ENCODE assay signal across 8 cellular contexts in genomic region chr1:175191654-175192053, GRCh38. TPM values are rescaled to one million over a fixed set of nuclear protein-coding genes. Genes with fewer than 3 reads are reported as not detected.
DNase-seq lines count a peak whose midpoint lies in the region; ATAC-seq, FAIRE-seq and TF ChIP-seq lines count a peak whose summit lies in the region.

No MANE protein-coding gene starts in this region.

- CTCF ChIA-PET in activated CD4-positive, alpha-beta T cell treated with anti-CD3 and anti-CD28 coated beads for 36 hours (lab: Charles Lee): interaction anchor here (0.6 to 5.7 kb wide), 16 partner anchors 9 to 126 kb away, joined by 3 to 31 read pairs (median 4); no protein-coding TSS in a partner anchor

- intact Hi-C loops in activated CD4-positive, alpha-beta T cell treated with anti-CD3 and anti-CD28 coated beads for 36 hours (cut with DNase I, micrococcal nuclease): loop anchor here (1.0 to 10.0 kb wide), 10 partner anchors 18 to 1715 kb away; partner anchors contain the start of genes MRPS14 (in 2 of the 2), ZBTB37 (in 2 of the 2), CACYBP (in 1 of the 2) and COP1 (in 1 of the 2)
- intact Hi-C loops in kidney (cut with DNase I): no loop called here

- peaks cover 32% of the 10 kb centered on the region for H3K36me3 Mint-ChIP-seq in activated CD4-positive, alpha-beta T cell treated with anti-CD3 and anti-CD28 coated beads for 36 hours (ENCODE audit: low read depth)
- H3K36me3 Mint-ChIP-seq in activated naive CD8-positive, alpha-beta T cell treated with anti-CD3 and anti-CD28 coated beads, Interleukin-2, amount 10 ng/mL, durations not matched to agents 7 days and 5 days: peaks cover 39% of the 10 kb centered on the region
- peaks cover 38% of the 10 kb centered on the region for H3K36me3 Mint-ChIP-seq in stimulated activated memory B cell treated with anti-CD40 and anti-IgM and Interleukin-4, amounts not matched to agents 10 μg/mL and 1 μg/mL and 100 μg/mL, for 72 hours

- no peaks in the 10 kb centered on the region for H3K9me3 Mint-ChIP-seq in activated CD4-positive, alpha-beta T cell treated with anti-CD3 and anti-CD28 coated beads for 36 hours (ENCODE audit: low read depth)
- H3K9me3 Mint-ChIP-seq in activated naive CD8-positive, alpha-beta T cell treated with anti-CD3 and anti-CD28 coated beads, Interleukin-2, amount 10 ng/mL, durations not matched to agents 7 days and 5 days: no peaks in the 10 kb centered on the region
- no peaks in the 10 kb centered on the region for H3K9me3 Mint-ChIP-seq in stimulated activated memory B cell treated with anti-CD40 and anti-IgM and Interleukin-4, amounts not matched to agents 10 μg/mL and 1 μg/mL and 100 μg/mL, for 72 hours

- peak overlapping the region; percentile 93 for H3K27ac Mint-ChIP-seq in activated CD4-positive, alpha-beta T cell treated with anti-CD3 and anti-CD28 coated beads for 36 hours
- peak overlapping the region; percentile 88 for H3K27ac Mint-ChIP-seq in activated naive CD8-positive, alpha-beta T cell treated with anti-CD3 and anti-CD28 coated beads, Interleukin-2, amount 10 ng/mL, durations not matched to agents 7 days and 5 days
- H3K27ac Mint-ChIP-seq in stimulated activated memory B cell treated with anti-CD40 and anti-IgM and Interleukin-4, amounts not matched to agents 10 μg/mL and 1 μg/mL and 100 μg/mL, for 72 hours: peak overlapping the region; percentile 81

- no peak for TF ChIP-seq CTCF in kidney (IDR thresholded peaks at IDR 0.05; ENCODE audit: borderline replicate concordance, extremely low read depth, insufficient read depth)

- peak overlapping the region; percentile 93 to 98 for H3K4me3 ChIP-seq in kidney (ENCODE audit: low read length in 2 of 2)

- H3K27ac ChIP-seq in kidney (ENCODE audit: low read depth in 2 of 2, low read length in 2 of 2): peak overlapping the region; percentile 88 to 93

- peaks cover 53% of the 10 kb centered on the region for H3K4me1 Mint-ChIP-seq in activated CD4-positive, alpha-beta T cell treated with anti-CD3 and anti-CD28 coated beads for 36 hours
- H3K4me1 Mint-ChIP-seq in activated naive CD8-positive, alpha-beta T cell treated with anti-CD3 and anti-CD28 coated beads, Interleukin-2, amount 10 ng/mL, durations not matched to agents 7 days and 5 days: peaks cover 56% of the 10 kb centered on the region
- H3K4me1 Mint-ChIP-seq in stimulated activated memory B cell treated with anti-CD40 and anti-IgM and Interleukin-4, amounts not matched to agents 10 μg/mL and 1 μg/mL and 100 μg/mL, for 72 hours: peaks cover 81% of the 10 kb centered on the region

- ATAC-seq in activated CD4-positive, alpha-beta T cell treated with anti-CD3 and anti-CD28 coated beads for 36 hours: peak; percentile 37
- ATAC-seq in activated naive CD8-positive, alpha-beta T cell treated with anti-CD3 and anti-CD28 coated beads, Interleukin-2, amount 10 ng/mL, durations not matched to agents 7 days and 5 days (ENCODE audit: low read depth): peak; percentile 43
- no peak for ATAC-seq in stimulated activated memory B cell treated with anti-CD40 and anti-IgM and Interleukin-4, amounts not matched to agents 10 μg/mL and 1 μg/mL and 100 μg/mL, for 72 hours

- H3K36me3 ChIP-seq in kidney (ENCODE audit: control insufficient read depth in 1 of 2, insufficient read depth in 2 of 2, low read length in 2 of 2): no peaks in the 10 kb centered on the region

- peak overlapping the region; percentile 99 for H3K4me3 Mint-ChIP-seq in activated CD4-positive, alpha-beta T cell treated with anti-CD3 and anti-CD28 coated beads for 36 hours
- peak overlapping the region; percentile 94 for H3K4me3 Mint-ChIP-seq in activated naive CD8-positive, alpha-beta T cell treated with anti-CD3 and anti-CD28 coated beads, Interleukin-2, amount 10 ng/mL, durations not matched to agents 7 days and 5 days
- H3K4me3 Mint-ChIP-seq in stimulated activated memory B cell treated with anti-CD40 and anti-IgM and Interleukin-4, amounts not matched to agents 10 μg/mL and 1 μg/mL and 100 μg/mL, for 72 hours: peak overlapping the region; percentile 99

- no peaks in the 10 kb centered on the region for H3K9me3 ChIP-seq in kidney (ENCODE audit: control insufficient read depth in 1 of 2, low read length in 2 of 2)

- DNase-seq in activated CD4-positive, alpha-beta T cell treated with anti-CD3 and anti-CD28 coated beads for 36 hours: peak; percentile 48
- no peak for DNase-seq in activated CD4-positive, alpha-beta T cell treated with anti-CD3 and anti-CD28 coated beads for 1 hour
- DNase-seq in KBM-7 (peak; percentile 45), kidney (no peak), NCI-H1694 (lab: John Stamatoyannopoulos, UW) (no peak), HuH-7.5 (ENCODE audit: low spot score) (no peak)
- DNase-seq in activated naive CD8-positive, alpha-beta T cell treated with anti-CD3 and anti-CD28 coated beads, Interleukin-2, amount 10 ng/mL, durations not matched to agents 7 days and 5 days: no peak

- in situ Hi-C loops in KBM-7 (cut with MboI; ENCODE audit: low pct_unique_long_range_greater_than_20kb, low sequenced_read_pairs): no loop called here

- FAIRE-seq in kidney (lab: Jason Lieb, UNC): no peak

- H3K4me1 ChIP-seq in kidney (ENCODE audit: control insufficient read depth in 1 of 2, insufficient read depth in 1 of 2, low read depth in 1 of 2, low read length in 2 of 2): peaks cover 16 to 30% of the 10 kb centered on the region in 2 donors

- H3K9ac ChIP-seq in kidney (ENCODE audit: low read length in 2 of 2): peak overlapping the region; percentile 94 to 97

- POLR2A ChIA-PET in activated CD4-positive, alpha-beta T cell treated with anti-CD3 and anti-CD28 coated beads for 36 hours (lab: Charles Lee): interaction anchor here (1.0 to 1.2 kb wide), 4 partner anchors 8 to 192 kb away, joined by 3 to 6 read pairs (median 4); partner anchors contain the start of gene CACYBP
- POLR2A ChIA-PET in activated naive CD8-positive, alpha-beta T cell treated with anti-CD3 and anti-CD28 coated beads, Interleukin-2, amount 10 ng/mL, durations not matched to agents 7 days and 5 days (lab: Charles Lee): interaction anchor here (1.1 to 4.3 kb wide), 4 partner anchors 14 to 192 kb away, joined by 3 to 45 read pairs (median 5); no protein-coding TSS in a partner anchor

- no peaks in the 10 kb centered on the region for H3K27me3 Mint-ChIP-seq in activated CD4-positive, alpha-beta T cell treated with anti-CD3 and anti-CD28 coated beads for 36 hours
- no peaks in the 10 kb centered on the region for H3K27me3 Mint-ChIP-seq in activated naive CD8-positive, alpha-beta T cell treated with anti-CD3 and anti-CD28 coated beads, Interleukin-2, amount 10 ng/mL, durations not matched to agents 7 days and 5 days
- no peaks in the 10 kb centered on the region for H3K27me3 Mint-ChIP-seq in stimulated activated memory B cell treated with anti-CD40 and anti-IgM and Interleukin-4, amounts not matched to agents 10 μg/mL and 1 μg/mL and 100 μg/mL, for 72 hours

RNA-seq across cellular contexts. Expression of gene KIAA0040, which starts 0.9 kb away (rescaled TPM):
- total RNA-seq in activated CD4-positive, alpha-beta T cell treated with anti-CD3 and anti-CD28 coated beads for 36 hours: 10 to 100 TPM; 25.4 to 26.1 TPM
- total RNA-seq in activated naive CD8-positive, alpha-beta T cell treated with anti-CD3 and anti-CD28 coated beads, Interleukin-2, amount 10 ng/mL, durations not matched to agents 7 days and 5 days: 10 to 100 TPM; 49.8 to 57.1 TPM
- 34.1 TPM for total RNA-seq in kidney
- polyA plus RNA-seq in kidney (ENCODE audit: insufficient read depth, low read depth, low replicate concordance): 20.0 TPM

Comparison
In these comparisons a context has a peak if more than half of its experiments do, and no peak if none do; other contexts are left out.
1. DNase-seq: peak in activated CD4-positive, alpha-beta T cell treated with anti-CD3 and anti-CD28 coated beads for 36 hours (single experiment) and KBM-7 (single experiment); none in activated CD4-positive, alpha-beta T cell treated with anti-CD3 and anti-CD28 coated beads for 1 hour (single experiment), activated naive CD8-positive, alpha-beta T cell treated with anti-CD3 and anti-CD28 coated beads, Interleukin-2, amount 10 ng/mL, durations not matched to agents 7 days and 5 days (single experiment), kidney (single experiment), NCI-H1694 (single experiment) and HuH-7.5 (single experiment).
2. Peak in every context shown above with its lines, with median percentiles within 50 percentile points of each other: H3K27ac Mint-ChIP-seq and H3K4me3 Mint-ChIP-seq.